ENCODE assay signal across 1 cellular context in genomic region chr5:109876941-109877669, GRCh38.
TF ChIP-seq lines count a peak whose summit lies in the region.

No MANE protein-coding gene starts in this region.

TF ChIP-seq in IMR-90, 13 proteins besides CTCF, POLR2A, EP300 and RAD21 (continued from another document):
- TF ChIP-seq MXI1 (IDR thresholded peaks at IDR 0.05; ENCODE audit: borderline replicate concordance, low read depth, low read length) (no peak), RCOR1 (IDR thresholded peaks at IDR 0.05; ENCODE audit: insufficient replicate concordance, low read length) (no peak)
